Comparison of ENCODE assay signal across 1 cellular context in genomic region chr1:155481761-155482160, GRCh38.
TF ChIP-seq lines count a peak whose summit lies in the region.

No MANE protein-coding gene starts in this region.

TF ChIP-seq in SK-N-SH treated with all-trans-retinoic acid at 6 μM for 48 hours, 23 proteins besides CTCF, POLR2A, EP300 and RAD21 (continued from another document):
- TF ChIP-seq TSHZ2 (CRISPR knock-in tag; IDR thresholded peaks at IDR 0.05) (no peak), GLIS3 (CRISPR knock-in tag; IDR thresholded peaks at IDR 0.05) (no peak), SNAI2 (CRISPR knock-in tag; IDR thresholded peaks at IDR 0.05) (no peak), ZFP30 (CRISPR knock-in tag; IDR thresholded peaks at IDR 0.05) (no peak), RARB (CRISPR knock-in tag; IDR thresholded peaks at IDR 0.05) (no peak), ZNF70 (CRISPR knock-in tag; IDR thresholded peaks at IDR 0.05) (no peak), ZNF8 (CRISPR knock-in tag; IDR thresholded peaks at IDR 0.05) (no peak), ARNTL (CRISPR knock-in tag; IDR thresholded peaks at IDR 0.05; ENCODE audit: borderline replicate concordance, low read depth) (no peak), TCF4 (CRISPR knock-in tag; IDR thresholded peaks at IDR 0.05; ENCODE audit: borderline replicate concordance) (no peak), TOX (CRISPR knock-in tag; IDR thresholded peaks at IDR 0.05; ENCODE audit: borderline replicate concordance) (no peak), OSR1 (CRISPR knock-in tag; IDR thresholded peaks at IDR 0.05) (no peak), CSDC2 (CRISPR knock-in tag; IDR thresholded peaks at IDR 0.05) (no peak)
- TF ChIP-seq, protein P1, sequence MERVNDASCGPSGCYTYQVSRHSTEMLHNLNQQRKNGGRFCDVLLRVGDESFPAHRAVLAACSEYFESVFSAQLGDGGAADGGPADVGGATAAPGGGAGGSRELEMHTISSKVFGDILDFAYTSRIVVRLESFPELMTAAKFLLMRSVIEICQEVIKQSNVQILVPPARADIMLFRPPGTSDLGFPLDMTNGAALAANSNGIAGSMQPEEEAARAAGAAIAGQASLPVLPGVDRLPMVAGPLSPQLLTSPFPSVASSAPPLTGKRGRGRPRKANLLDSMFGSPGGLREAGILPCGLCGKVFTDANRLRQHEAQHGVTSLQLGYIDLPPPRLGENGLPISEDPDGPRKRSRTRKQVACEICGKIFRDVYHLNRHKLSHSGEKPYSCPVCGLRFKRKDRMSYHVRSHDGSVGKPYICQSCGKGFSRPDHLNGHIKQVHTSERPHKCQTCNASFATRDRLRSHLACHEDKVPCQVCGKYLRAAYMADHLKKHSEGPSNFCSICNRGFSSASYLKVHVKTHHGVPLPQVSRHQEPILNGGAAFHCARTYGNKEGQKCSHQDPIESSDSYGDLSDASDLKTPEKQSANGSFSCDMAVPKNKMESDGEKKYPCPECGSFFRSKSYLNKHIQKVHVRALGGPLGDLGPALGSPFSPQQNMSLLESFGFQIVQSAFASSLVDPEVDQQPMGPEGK (CRISPR knock-in tag; IDR thresholded peaks at IDR 0.05; ENCODE audit: borderline replicate concordance) = no peak
